ENCODE assay signal across 8 cellular contexts in the genomic region with DNA sequence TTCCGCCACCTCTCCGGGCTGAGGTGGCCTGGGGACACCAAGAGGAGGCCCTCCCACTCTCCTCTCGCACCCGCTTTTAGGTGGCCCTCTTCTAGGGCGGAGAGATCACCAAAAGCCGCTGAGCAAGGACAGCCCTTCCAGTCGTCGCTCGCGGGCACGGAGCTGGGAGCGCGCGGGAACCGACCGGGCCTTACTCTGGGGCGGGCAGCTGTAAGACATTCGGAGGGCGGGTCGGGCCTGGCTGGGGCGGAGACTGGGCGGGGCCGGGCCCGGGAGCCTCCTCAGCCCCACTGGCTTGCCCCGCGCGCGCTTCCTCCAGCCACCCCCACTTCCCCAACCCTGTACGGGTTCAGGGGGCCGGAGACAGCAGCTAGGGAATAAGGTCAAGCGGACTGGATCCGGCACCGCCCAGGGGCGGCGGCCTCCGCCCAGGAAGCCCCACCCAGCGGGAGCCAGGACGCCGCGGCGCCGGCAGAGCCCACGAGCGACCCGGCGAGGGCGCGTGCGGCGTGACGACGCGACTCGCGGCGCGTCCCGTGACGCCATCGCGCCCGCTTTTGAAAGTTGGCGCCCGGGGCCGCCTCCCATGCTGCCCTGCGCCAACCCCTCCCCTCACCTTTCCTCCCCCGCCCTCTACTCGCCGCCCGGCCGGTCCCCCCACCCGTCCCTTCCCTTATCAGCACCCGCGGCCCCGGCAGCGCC. TPM values are rescaled to one million over a fixed set of nuclear protein-coding genes. Genes with fewer than 3 reads are reported as not detected.
A peak's percentile ranks its signal among the peaks of the same experiment; 100 is the strongest.
DNase-seq lines count a peak whose midpoint lies in the region; ATAC-seq and TF ChIP-seq lines count a peak whose summit lies in the region.

No MANE protein-coding gene starts in this region.

- peak; percentile 78 for ATAC-seq in GM19328 (IDR thresholded peaks at IDR 0.05; ENCODE audit: unreplicated experiment)
- peak; percentile 76 for ATAC-seq in HG03460 (IDR thresholded peaks at IDR 0.05; ENCODE audit: unreplicated experiment)

- TF ChIP-seq CTCF in liver (IDR thresholded peaks at IDR 0.05; ENCODE audit: low read depth, low read length, missing input control) = no peak

- peaks cover 4 to 34% (median 27%) of the 10 kb centered on the region in 4 donors for H3K4me1 ChIP-seq in liver (ENCODE audit: control insufficient read depth in 4 of 4, insufficient read depth in 4 of 4, low read length in 3 of 4)

- H3K4me1 Mint-ChIP-seq in dendritic cell treated with granulocyte-macrophage colony-stimulating factor and Interleukin-4, amounts not matched to agents 40 ng/mL and 50 ng/mL, for 4 days (ENCODE audit: low read depth) = peaks cover 32% of the 10 kb centered on the region

- peak overlapping the region; percentile 95 for H3K27ac Mint-ChIP-seq in dendritic cell treated with granulocyte-macrophage colony-stimulating factor and Interleukin-4, amounts not matched to agents 40 ng/mL and 50 ng/mL, for 4 days

- H3K36me3 Mint-ChIP-seq in dendritic cell treated with granulocyte-macrophage colony-stimulating factor and Interleukin-4, amounts not matched to agents 40 ng/mL and 50 ng/mL, for 4 days (ENCODE audit: low read depth) = peaks cover 7% of the 10 kb centered on the region

- H3K9me3 Mint-ChIP-seq in dendritic cell treated with granulocyte-macrophage colony-stimulating factor and Interleukin-4, amounts not matched to agents 40 ng/mL and 50 ng/mL, for 4 days = no peaks in the 10 kb centered on the region

- no peaks in the 10 kb centered on the region for H3K27me3 Mint-ChIP-seq in dendritic cell treated with granulocyte-macrophage colony-stimulating factor and Interleukin-4, amounts not matched to agents 40 ng/mL and 50 ng/mL, for 4 days

- H3K27me3 ChIP-seq in liver (ENCODE audit: control insufficient read depth in 4 of 4, insufficient read depth in 4 of 4, low read length in 3 of 4) = no peaks in the 10 kb centered on the region

- no peaks in the 10 kb centered on the region for H3K9me3 ChIP-seq in liver (ENCODE audit: control insufficient read depth in 4 of 4, low read length in 3 of 4)

- H3K36me3 ChIP-seq in liver (ENCODE audit: control insufficient read depth in 4 of 4, insufficient read depth in 3 of 4, low read depth in 1 of 4, low read length in 3 of 4) = no peaks in the 10 kb centered on the region

- DNase-seq in C1 segment of cervical spinal cord (lab: John Stamatoyannopoulos, UW) (peak; percentile 88 to 100 (median 97)), NCI-H69 (lab: John Stamatoyannopoulos, UW) (peak; percentile 95)
- DNase-seq in activated CD4-positive, alpha-beta T cell treated with anti-CD3 and anti-CD28 coated beads, Interleukin-2, amount 50 U/mL, for 1 hour = peak; percentile 95
- DNase-seq in stimulated activated CD4-positive, alpha-beta T cell treated with anti-CD3 and anti-CD28 coated beads, Interleukin-2, amount 100 ng/mL, for 48 hours = peak; percentile 95 to 96

- peak; percentile 19 to 49 for TF ChIP-seq RAD21 in liver (IDR thresholded peaks at IDR 0.05)

- peak overlapping the region; percentile 72 to 76 for H3K27ac ChIP-seq in liver (ENCODE audit: low read depth in 1 of 2, low read length in 2 of 2)

- peak overlapping the region; percentile 77 for H3K4me3 Mint-ChIP-seq in dendritic cell treated with granulocyte-macrophage colony-stimulating factor and Interleukin-4, amounts not matched to agents 40 ng/mL and 50 ng/mL, for 4 days

- WGBS in liver = under 1% methylated on average over 76 of the region's 76 CpGs

- H3K4me3 ChIP-seq in liver (ENCODE audit: low read depth in 1 of 3, low read length in 3 of 3) = peak overlapping the region; percentile 52 to 97 (median 68)

- H3K9ac ChIP-seq in liver (ENCODE audit: low read depth in 1 of 2, low read length in 2 of 2) = peak overlapping the region in 1 of 2 donors; percentile 52

- intact Hi-C loops in dendritic cell treated with granulocyte-macrophage colony-stimulating factor and Interleukin-4, amounts not matched to agents 40 ng/mL and 50 ng/mL, for 4 days (cut with micrococcal nuclease) = loop anchor here (1.0 to 2.0 kb wide), 3 partner anchors 31 to 98 kb away; a partner anchor contains a TSS

TF ChIP-seq in liver, 16 proteins besides CTCF, POLR2A, EP300 and RAD21:
- TF ChIP-seq HNF4A (conservative IDR thresholded peaks at IDR 0.05) = peak; percentile 37 to 46
- TF ChIP-seq, protein P1, sequence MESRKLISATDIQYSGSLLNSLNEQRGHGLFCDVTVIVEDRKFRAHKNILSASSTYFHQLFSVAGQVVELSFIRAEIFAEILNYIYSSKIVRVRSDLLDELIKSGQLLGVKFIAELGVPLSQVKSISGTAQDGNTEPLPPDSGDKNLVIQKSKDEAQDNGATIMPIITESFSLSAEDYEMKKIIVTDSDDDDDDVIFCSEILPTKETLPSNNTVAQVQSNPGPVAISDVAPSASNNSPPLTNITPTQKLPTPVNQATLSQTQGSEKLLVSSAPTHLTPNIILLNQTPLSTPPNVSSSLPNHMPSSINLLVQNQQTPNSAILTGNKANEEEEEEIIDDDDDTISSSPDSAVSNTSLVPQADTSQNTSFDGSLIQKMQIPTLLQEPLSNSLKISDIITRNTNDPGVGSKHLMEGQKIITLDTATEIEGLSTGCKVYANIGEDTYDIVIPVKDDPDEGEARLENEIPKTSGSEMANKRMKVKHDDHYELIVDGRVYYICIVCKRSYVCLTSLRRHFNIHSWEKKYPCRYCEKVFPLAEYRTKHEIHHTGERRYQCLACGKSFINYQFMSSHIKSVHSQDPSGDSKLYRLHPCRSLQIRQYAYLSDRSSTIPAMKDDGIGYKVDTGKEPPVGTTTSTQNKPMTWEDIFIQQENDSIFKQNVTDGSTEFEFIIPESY (IDR thresholded peaks at IDR 0.05) = no peak
- TF ChIP-seq FOXA2 (IDR thresholded peaks at IDR 0.05) = no peak
- TF ChIP-seq EGR1 (IDR thresholded peaks at IDR 0.05; ENCODE audit: low read depth in 2 of 2) = peak; percentile 38 to 46
- no peak for TF ChIP-seq FOXA1 (IDR thresholded peaks at IDR 0.05)
- TF ChIP-seq JUND (IDR thresholded peaks at IDR 0.05) = no peak
- no peak for TF ChIP-seq TAF1 (conservative IDR thresholded peaks at IDR 0.05)
- peak; percentile 70 for TF ChIP-seq RXRA (IDR thresholded peaks at IDR 0.05)
- TF ChIP-seq, protein P2, sequence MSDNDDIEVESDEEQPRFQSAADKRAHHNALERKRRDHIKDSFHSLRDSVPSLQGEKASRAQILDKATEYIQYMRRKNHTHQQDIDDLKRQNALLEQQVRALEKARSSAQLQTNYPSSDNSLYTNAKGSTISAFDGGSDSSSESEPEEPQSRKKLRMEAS (IDR thresholded peaks at IDR 0.05) = peak; percentile 32
- no peak for TF ChIP-seq YY1 (IDR thresholded peaks at IDR 0.05)
- TF ChIP-seq NR2F2 (IDR thresholded peaks at IDR 0.05) = peak; percentile 46
- TF ChIP-seq GABPA (IDR thresholded peaks at IDR 0.05 in 1 of 2, conservative IDR thresholded peaks at IDR 0.05 in 1 of 2) = peak in 1 of 2 donors; percentile 66
- TF ChIP-seq, protein P3, sequence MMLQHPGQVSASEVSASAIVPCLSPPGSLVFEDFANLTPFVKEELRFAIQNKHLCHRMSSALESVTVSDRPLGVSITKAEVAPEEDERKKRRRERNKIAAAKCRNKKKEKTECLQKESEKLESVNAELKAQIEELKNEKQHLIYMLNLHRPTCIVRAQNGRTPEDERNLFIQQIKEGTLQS (IDR thresholded peaks at IDR 0.05) = no peak
- peak; percentile 19 for TF ChIP-seq HNF4G (IDR thresholded peaks at IDR 0.05)
- TF ChIP-seq, protein P4, sequence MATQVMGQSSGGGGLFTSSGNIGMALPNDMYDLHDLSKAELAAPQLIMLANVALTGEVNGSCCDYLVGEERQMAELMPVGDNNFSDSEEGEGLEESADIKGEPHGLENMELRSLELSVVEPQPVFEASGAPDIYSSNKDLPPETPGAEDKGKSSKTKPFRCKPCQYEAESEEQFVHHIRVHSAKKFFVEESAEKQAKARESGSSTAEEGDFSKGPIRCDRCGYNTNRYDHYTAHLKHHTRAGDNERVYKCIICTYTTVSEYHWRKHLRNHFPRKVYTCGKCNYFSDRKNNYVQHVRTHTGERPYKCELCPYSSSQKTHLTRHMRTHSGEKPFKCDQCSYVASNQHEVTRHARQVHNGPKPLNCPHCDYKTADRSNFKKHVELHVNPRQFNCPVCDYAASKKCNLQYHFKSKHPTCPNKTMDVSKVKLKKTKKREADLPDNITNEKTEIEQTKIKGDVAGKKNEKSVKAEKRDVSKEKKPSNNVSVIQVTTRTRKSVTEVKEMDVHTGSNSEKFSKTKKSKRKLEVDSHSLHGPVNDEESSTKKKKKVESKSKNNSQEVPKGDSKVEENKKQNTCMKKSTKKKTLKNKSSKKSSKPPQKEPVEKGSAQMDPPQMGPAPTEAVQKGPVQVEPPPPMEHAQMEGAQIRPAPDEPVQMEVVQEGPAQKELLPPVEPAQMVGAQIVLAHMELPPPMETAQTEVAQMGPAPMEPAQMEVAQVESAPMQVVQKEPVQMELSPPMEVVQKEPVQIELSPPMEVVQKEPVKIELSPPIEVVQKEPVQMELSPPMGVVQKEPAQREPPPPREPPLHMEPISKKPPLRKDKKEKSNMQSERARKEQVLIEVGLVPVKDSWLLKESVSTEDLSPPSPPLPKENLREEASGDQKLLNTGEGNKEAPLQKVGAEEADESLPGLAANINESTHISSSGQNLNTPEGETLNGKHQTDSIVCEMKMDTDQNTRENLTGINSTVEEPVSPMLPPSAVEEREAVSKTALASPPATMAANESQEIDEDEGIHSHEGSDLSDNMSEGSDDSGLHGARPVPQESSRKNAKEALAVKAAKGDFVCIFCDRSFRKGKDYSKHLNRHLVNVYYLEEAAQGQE (IDR thresholded peaks at IDR 0.05) = peak; percentile 88
- peak; percentile 87 for TF ChIP-seq SP1 (IDR thresholded peaks at IDR 0.05)
TF ChIP-seq in liver: peak in this region for 9.

RNA-seq across cellular contexts. Expression of a gene that starts 0.4 kb away (rescaled TPM):
- 10 to 100 TPM; 16.1 to 35.3 TPM for total RNA-seq in liver
- 10 to 100 TPM; 10.1 to 14.9 TPM for polyA plus RNA-seq in liver

RNA-seq across cellular contexts. Expression of a gene that starts 33.3 kb away (rescaled TPM):
- 10 to 100 TPM; 16.8 to 25.2 TPM for total RNA-seq in liver
- 10 to 100 TPM in 1 of 2 donors, 1 to 10 TPM in 1; 7.6 to 13.8 TPM for polyA plus RNA-seq in liver

Comparison
In these comparisons a context has a peak if more than half of its experiments do, and no peak if none do; other contexts are left out.
1. Peak in every context shown above with its lines: DNase-seq, ATAC-seq, H3K4me3 ChIP-seq and H3K27ac ChIP-seq.